ENCODE assay signal across 8 cellular contexts in the genomic region with DNA sequence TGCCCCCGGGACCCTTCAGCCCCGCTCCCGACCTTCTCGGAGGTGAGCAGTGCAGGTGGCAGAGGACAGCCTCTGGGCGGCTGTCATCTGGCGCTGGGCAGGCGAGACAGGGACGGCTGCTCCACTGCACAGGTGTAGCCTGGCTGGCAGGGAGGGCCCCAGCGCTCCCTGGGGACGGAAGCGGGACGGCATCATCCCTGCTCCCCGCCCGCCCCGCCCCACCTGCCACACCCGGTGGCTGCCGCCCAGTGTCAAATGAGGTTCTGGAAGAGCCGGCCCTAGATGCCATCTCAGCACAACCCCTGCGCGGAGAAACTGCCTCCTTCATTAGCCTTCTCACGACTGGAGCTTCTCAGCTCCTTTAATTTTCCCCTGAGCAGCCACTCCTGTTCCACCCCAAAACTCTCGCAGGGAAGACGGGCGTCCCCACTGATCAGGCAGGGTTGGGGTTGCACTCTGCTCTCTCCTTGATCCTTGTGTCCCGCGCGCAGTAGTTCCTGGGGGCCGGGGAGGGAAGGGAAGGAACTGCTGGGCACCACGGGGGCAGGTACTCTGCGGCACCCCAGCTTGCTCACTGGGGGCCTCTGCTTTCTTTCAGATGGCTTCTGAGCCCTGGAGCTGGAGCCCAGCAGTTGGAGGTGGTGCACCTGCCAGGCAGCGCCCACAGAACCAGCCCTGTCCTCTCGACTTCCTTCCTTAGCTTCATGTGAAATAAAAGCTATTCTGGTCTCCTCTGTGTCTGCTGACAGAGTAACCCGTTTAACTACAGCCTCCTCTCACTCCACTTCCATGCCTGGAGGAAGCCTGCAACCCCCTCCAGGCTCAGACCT. TPM values are rescaled to one million over a fixed set of nuclear protein-coding genes. Genes with fewer than 3 reads are reported as not detected.
A peak's percentile ranks its signal among the peaks of the same experiment; 100 is the strongest.
DNase-seq lines count a peak whose midpoint lies in the region; ATAC-seq, FAIRE-seq and TF ChIP-seq lines count a peak whose summit lies in the region.

No MANE protein-coding gene starts in this region.

- peak overlapping the region; percentile 72 to 87 (median 83) for H3K4me3 Mint-ChIP-seq in naive B cell

- no peaks in the 10 kb centered on the region for H3K36me3 ChIP-seq in Peyer's patch
- no peaks in the 10 kb centered on the region for H3K36me3 ChIP-seq in GM12878 (ENCODE audit: control insufficient read depth in 2 of 2, insufficient read depth in 2 of 2, low read length in 1 of 2)

- peak overlapping the region; percentile 80 to 95 (median 90) for H3K27ac Mint-ChIP-seq in naive B cell

- H3K79me2 ChIP-seq in GM12878 (ENCODE audit: control insufficient read depth, insufficient read depth, low read length), result no peaks in the 10 kb centered on the region

- H3K4me3 ChIP-seq in Peyer's patch (peak overlapping the region; percentile 7 to 36 (median 24)), GM12878 (no peak overlapping the region)

- no peak for TF ChIP-seq EP300 in GM12878 (IDR thresholded peaks at IDR 0.05; ENCODE audit: borderline replicate concordance in 1 of 2, control insufficient read depth in 1 of 2, low read depth in 2 of 2, low read length in 2 of 2)

- 5% methylated on average over 21 of the region's 33 CpGs for WGBS in GM12878 (ENCODE audit: insufficient coverage, insufficient replicate concordance, low lambda C conversion rate, missing lambda C conversion rate)

- TF ChIP-seq CTCF in Peyer's patch (IDR thresholded peaks at IDR 0.05), result no peak
- no peak for TF ChIP-seq CTCF in GM12878 (IDR thresholded peaks at IDR 0.05 in 2 of 3, conservative IDR thresholded peaks at IDR 0.05 in 1 of 3; ENCODE audit: control insufficient read depth in 2 of 3, extremely low read depth in 1 of 3, insufficient read depth in 1 of 3, low read depth in 3 of 3, low read length in 3 of 3)

- no TSS peak for BruUV-seq in GM12878 (replicated peaks; lab: Mats Ljungman, UMichigan)

- intact Hi-C loops in GM12878 (cut with micrococcal nuclease; ENCODE audit: unreplicated experiment), result no loop called here

- H3K27me3 Mint-ChIP-seq in naive B cell, result peaks cover 11 to 25% (median 24%) of the 10 kb centered on the region in 3 donors

- SMC1A ChIA-PET in GM12878 (lab: Charles Lee; ENCODE audit: uncharacterized antibody, unreplicated experiment), result interaction anchor here (0.8 to 3.1 kb wide), 11 partner anchors 9 to 108 kb away, joined by 3 to 77 read pairs (median 5); no protein-coding TSS in a partner anchor

- H3K4me1 ChIP-seq in Peyer's patch (peaks cover 4 to 15% (median 13%) of the 10 kb centered on the region in 4 donors), GM12878 (ENCODE audit: control insufficient read depth, insufficient read depth, low read length) (peaks cover 7% of the 10 kb centered on the region)

- TF ChIP-seq POLR2A in Peyer's patch (IDR thresholded peaks at IDR 0.05) (no peak), GM12878 (IDR thresholded peaks at IDR 0.05; ENCODE audit: low read depth, low read length) (0 out of 2 replicates have a peak, but pooled peaks have one; percentile 4), GM12891 (IDR thresholded peaks at IDR 0.05; ENCODE audit: low read depth, low read length) (no peak)

- FAIRE-seq in GM12878 (lab: Jason Lieb, UNC) (no peak), GM12891 (lab: Jason Lieb, UNC) (no peak)

- no peaks in the 10 kb centered on the region for H3K27me3 ChIP-seq in Peyer's patch
- no peaks in the 10 kb centered on the region; a peak in 1 of 4 replicates for H3K27me3 ChIP-seq in GM12878 (replicated peaks in 1 of 2; ENCODE audit: control insufficient read depth in 2 of 2, insufficient read depth in 2 of 2, low read length in 1 of 2)

- H3K9me3 Mint-ChIP-seq in naive B cell, result peaks cover 0 to 5% (median 0%) of the 10 kb centered on the region in 7 donors

- in situ Hi-C loops in GM12878 (cut with MboI), result no loop called here

- ATAC-seq in HG03159 (IDR thresholded peaks at IDR 0.05; ENCODE audit: unreplicated experiment) (peak; percentile 57), GM12878 (peak; percentile 75), naive B cell (ENCODE audit: low read depth in 2 of 2) (peak; percentile 68 to 70)

- H3K4me1 Mint-ChIP-seq in naive B cell, result peaks cover 17 to 31% (median 19%) of the 10 kb centered on the region in 3 donors

- H3K27ac ChIP-seq in Peyer's patch (peak overlapping the region; percentile 1 to 32 (median 16)), GM12878 (ENCODE audit: control insufficient read depth, insufficient read depth) (no peak overlapping the region)

- POLR2A ChIA-PET in GM12878 (lab: Charles Lee), result interaction anchor here (0.6 to 0.8 kb wide), 3 partner anchors 53 to 76 kb away, joined by 3 to 5 read pairs (median 3); no protein-coding TSS in a partner anchor

- TF ChIP-seq RAD21 in GM12878 (IDR thresholded peaks at IDR 0.05; ENCODE audit: insufficient read depth, low read depth, low read length), result no peak

- no peak overlapping the region for H3K9ac ChIP-seq in GM12878 (ENCODE audit: control insufficient read depth, insufficient read depth, low read length)

- H3K9me3 ChIP-seq in Peyer's patch (no peaks in the 10 kb centered on the region), GM12878 (replicated peaks; ENCODE audit: control insufficient read depth, insufficient read depth, low read length) (no peaks in the 10 kb centered on the region)

- H2AFZ ChIP-seq in GM12878 (ENCODE audit: control insufficient read depth, low read depth, low read length), result no peak overlapping the region

- CTCF ChIA-PET in GM12878 (lab: Yijun Ruan, JAX), result interaction anchor here (0.8 to 7.0 kb wide), 24 partner anchors 9 to 319 kb away, joined by 3 to 97 read pairs (median 6); no protein-coding TSS in a partner anchor

- peaks cover 8 to 9% of the 10 kb centered on the region in 2 donors for H3K36me3 Mint-ChIP-seq in naive B cell

- H3K4me2 ChIP-seq in GM12878 (ENCODE audit: control insufficient read depth, insufficient read depth), result peak overlapping the region; percentile 66; the same call in 1 of the 2 replicates

- DNase-seq in activated gamma-delta T cell treated with Interleukin-2 at 50 U/mL for 16 hours, result peak; percentile 21
- DNase-seq in activated gamma-delta T cell (lab: John Stamatoyannopoulos, UW), result no peak
- peak; percentile 30 to 80 (median 78) for DNase-seq in Peyer's patch
- no peak for DNase-seq in GM12878 (ENCODE audit: low read depth, low spot score)
- peak; percentile 38 for DNase-seq in naive B cell
- DNase-seq in GOT3 (lab: John Stamatoyannopoulos, UW), result no peak
- DNase-seq in GM12891 (ENCODE audit: insufficient read length, low spot score), result no peak

- RAD21 ChIA-PET in GM12878 (lab: Charles Lee; ENCODE audit: unreplicated experiment), result interaction anchor here (0.7 to 3.1 kb wide), 15 partner anchors 11 to 361 kb away, joined by 3 to 82 read pairs (median 4); no protein-coding TSS in a partner anchor

- no peaks in the 10 kb centered on the region for H4K20me1 ChIP-seq in GM12878 (ENCODE audit: control insufficient read depth, insufficient read depth)

TF ChIP-seq in GM12878, 131 proteins besides CTCF, POLR2A, EP300 and RAD21:
- no peak for TF ChIP-seq HDAC2 (IDR thresholded peaks at IDR 0.05)
- TF ChIP-seq MXI1 (IDR thresholded peaks at IDR 0.05; ENCODE audit: low read depth, low read length), result no peak
- TF ChIP-seq EED (IDR thresholded peaks at IDR 0.05; ENCODE audit: low read depth), result no peak
- peak; percentile 7; the same call in 1 of the 2 replicates for TF ChIP-seq POLR2AphosphoS2 (IDR thresholded peaks at IDR 0.05; ENCODE audit: low read depth, low read length)
- TF ChIP-seq POU2F2 (IDR thresholded peaks at IDR 0.05; ENCODE audit: borderline replicate concordance, low read depth, low read length), result no peak
- TF ChIP-seq MEF2B (IDR thresholded peaks at IDR 0.05; ENCODE audit: partially characterized antibody, poor library complexity, severe bottlenecking), result peak; percentile 28

TF ChIP-seq in GM12891, 5 proteins besides CTCF, POLR2A, EP300 and RAD21:
- no peak for TF ChIP-seq POLR2AphosphoS5 (IDR thresholded peaks at IDR 0.05; ENCODE audit: low read depth, low read length)
- no peak for TF ChIP-seq TAF1 (IDR thresholded peaks at IDR 0.05; ENCODE audit: low read depth, low read length)
- TF ChIP-seq SPI1 (IDR thresholded peaks at IDR 0.05; ENCODE audit: low read depth, low read length), result no peak
- TF ChIP-seq PAX5 (IDR thresholded peaks at IDR 0.05; ENCODE audit: insufficient read depth, low read length, severe bottlenecking), result no peak
- TF ChIP-seq POU2F2 (IDR thresholded peaks at IDR 0.05; ENCODE audit: low read depth, low read length), result no peak

RNA-seq across cellular contexts. Expression of a gene that starts 12.0 kb away (rescaled TPM):
- total RNA-seq in Peyer's patch (10 to 100 TPM in 2 of 4 donors, 1 to 10 TPM in 2; 4.0 to 12.4 (median 8.9) TPM), GM12878 (2014; rRNA removed) (not detected in 2 replicates), GM12878 (2014; rRNA removed; fragmentation: Illumina TruSeq; extraction: Trizol) (not detected in 2 replicates), GM12878 (2021) (not detected in 2 replicates)
- not detected in 2 replicates for total RNA-seq in GM12878 (2013; cell fraction: nucleolus; rRNA removed)
- polyA plus RNA-seq in GM12878 (2011; ENCODE audit: low read depth), result not detected
- polyA plus RNA-seq in GM12878 (2011; rRNA removed) (not detected in 2 replicates), GM12878 (2014; fragmentation: Illumina TruSeq; extraction: Trizol) (not detected in 2 replicates), GM12878 (2014; fragmentation: Nextera tagmentation; extraction: Ambion mirVana) (not detected), GM12878 (2014; rRNA removed) (not detected in 2 replicates), GM12878 (2016; fragmentation: Nextera tagmentation; extraction: Ambion mirVana) (not detected), naive B cell (ENCODE audit: low read depth in 6 of 6) (not detected)
- polyA plus RNA-seq in GM12878 (2011; cell fraction: cytosol; rRNA removed), result not detected in 2 replicates
- not detected in 2 replicates for polyA plus RNA-seq in GM12878 (2011; cell fraction: nucleus; rRNA removed)
- 0.15 and 0.32 TPM in 2 replicates for polyA plus RNA-seq in GM12878 (2012)
- not detected in 2 replicates for polyA minus RNA-seq in GM12878 (2011; rRNA and poly(A)+ RNA removed)
- polyA minus RNA-seq in GM12878 (2011; cell fraction: cytosol; rRNA and poly(A)+ RNA removed), result not detected in 2 replicates
- not detected in 2 replicates for polyA minus RNA-seq in GM12878 (2011; cell fraction: nucleus; rRNA and poly(A)+ RNA removed)
- polyA plus RNA-seq in GM12891 (2012; ENCODE audit: low read depth, missing spikeins), result not detected

Comparison
In these comparisons a context has a peak if more than half of its experiments do, and no peak if none do; other contexts are left out.
1. DNase-seq: peak in activated gamma-delta T cell treated with Interleukin-2 at 50 U/mL for 16 hours (single experiment), Peyer's patch (3 of 3) and naive B cell (single experiment); none in activated gamma-delta T cell (single experiment), GM12878 (single experiment), GOT3 (single experiment) and GM12891 (single experiment).
2. RNA of a gene that starts 12.0 kb away (total RNA-seq): 4.0 to 12.4 TPM in Peyer's patch; not detected in GM12878; every median in the first group is over 4 times any median in the second.
3. Peak in every context shown above with its lines, with median percentiles within 50 percentile points of each other: ATAC-seq.